ENCODE assay signal across 23 cellular contexts in genomic region chr4:85803846-85804245, GRCh38.
DNase-seq lines count a peak whose midpoint lies in the region; ATAC-seq and TF ChIP-seq lines count a peak whose summit lies in the region.
"Had no signal": no experiment of that assay in that cellular context is flagged by ENCODE, and none has a peak within 500 bp of the region (broad histone marks: within the 10 kb centered on the region; RNA-seq: fewer than 3 reads in every experiment).

No MANE protein-coding gene starts in this region.

- POLR2A ChIA-PET in CD4-positive, alpha-beta T cell (lab: Charles Lee): no interaction called here

- no peak overlapping the region for H2BK15ac ChIP-seq in mesendoderm (replicated peaks; ENCODE audit: low read depth)

- no peak overlapping the region for H4K8ac ChIP-seq in mesendoderm (ENCODE audit: low read depth, low read length)

- H3K4me2 ChIP-seq in mesendoderm (ENCODE audit: low read length): no peak overlapping the region
- H3K4me2 ChIP-seq: BLaER1 had no signal

- H3K4me3 ChIP-seq in mesendoderm (ENCODE audit: low read length) (no peak overlapping the region), transverse colon (no peak overlapping the region)
- H3K4me3 ChIP-seq: BLaER1, GM12878 had no signal

- H3K23ac ChIP-seq in mesendoderm (ENCODE audit: low read length): no peak overlapping the region

- H3K9ac ChIP-seq in mesendoderm (ENCODE audit: low read length): no peak overlapping the region
- H3K9ac ChIP-seq: BLaER1 had no signal

- no peak overlapping the region for H3K4me3 Mint-ChIP-seq in nephron progenitor cell
- no peak overlapping the region for H3K4me3 Mint-ChIP-seq in CD4-positive, alpha-beta T cell
- H3K4me3 Mint-ChIP-seq: CD14-positive monocyte; CD4-positive, CD25-positive, alpha-beta regulatory T cell; CD8-positive, alpha-beta T cell had no signal

- H3K9me3 ChIP-seq in transverse colon: peaks cover 0 to 2% of the 10 kb centered on the region in 2 donors
- H3K9me3 ChIP-seq in CD4-positive, alpha-beta T cell (ENCODE audit: control insufficient read depth, low read length): no peaks in the 10 kb centered on the region
- H3K9me3 ChIP-seq: BE2C had no signal

- no peak overlapping the region for H2AK5ac ChIP-seq in mesendoderm (ENCODE audit: low read length)

- ATAC-seq in left colon: peak; percentile 42
- no peak for ATAC-seq in CD4-positive, alpha-beta T cell (ENCODE audit: poor library complexity)
- ATAC-seq in GM18505 (IDR thresholded peaks at IDR 0.05; ENCODE audit: unreplicated experiment): no peak
- ATAC-seq in HG03139 (IDR thresholded peaks at IDR 0.05; ENCODE audit: unreplicated experiment): no peak
- ATAC-seq: CD8-positive, alpha-beta T cell; GM12878 had no signal

- no peaks in the 10 kb centered on the region for H3K79me1 ChIP-seq in mesendoderm (ENCODE audit: low read length)

- no peak overlapping the region for H2BK5ac ChIP-seq in mesendoderm (ENCODE audit: low read length)

- H3K79me2 ChIP-seq in mesendoderm (ENCODE audit: control insufficient read depth, insufficient read depth, low read length): no peaks in the 10 kb centered on the region

- TF ChIP-seq CTCF in nephron progenitor cell (IDR thresholded peaks at IDR 0.05) (no peak), transverse colon (IDR thresholded peaks at IDR 0.05) (no peak)
- TF ChIP-seq CTCF in CD4-positive, alpha-beta T cell (IDR thresholded peaks at IDR 0.05): no peak

- H3K9me3 Mint-ChIP-seq in nephron progenitor cell: peaks cover 17% of the 10 kb centered on the region
- H3K9me3 Mint-ChIP-seq in CD4-positive, alpha-beta T cell: no peaks in the 10 kb centered on the region
- H3K9me3 Mint-ChIP-seq: CD8-positive, alpha-beta T cell had no signal

- H3K18ac ChIP-seq in mesendoderm (ENCODE audit: low read length): peak overlapping the region; percentile 28

- H3K4me1 ChIP-seq in mesendoderm (ENCODE audit: control insufficient read depth, low read depth, low read length) (peaks cover 2% of the 10 kb centered on the region), transverse colon (peaks cover 0 to 6% (median 2%) of the 10 kb centered on the region in 4 donors)
- H3K4me1 ChIP-seq: BE2C, BLaER1 had no signal

- CTCF ChIA-PET in CD4-positive, alpha-beta T cell (lab: Charles Lee): no interaction called here

- DNase-seq in left colon (peak in 1 of 2 donors; percentile 17), mesendoderm (no peak), nephron progenitor cell (no peak), transverse colon (peak; percentile 19)
- no peak for DNase-seq in CD4-positive, alpha-beta T cell
- DNase-seq: 8988T; ACHN; BE2C; C1 segment of cervical spinal cord; CD4-positive, CD25-positive, alpha-beta regulatory T cell; CD8-positive, alpha-beta T cell; DMS 273 treated with DMSO at 0.1 percent for 48 hours; DMS153; DMS53; DMS79; DND-41; EL; GDM1 had no signal

- TF ChIP-seq EP300 in transverse colon (IDR thresholded peaks at IDR 0.05; ENCODE audit: low read depth): no peak

- H3K27ac ChIP-seq in mesendoderm (ENCODE audit: low read depth, low read length): no peak overlapping the region
- H3K27ac ChIP-seq in transverse colon: no peak overlapping the region
- H3K27ac ChIP-seq in CD4-positive, alpha-beta T cell (ENCODE audit: low read depth, low read length): no peak overlapping the region
- H3K27ac ChIP-seq: BLaER1 had no signal

- in situ Hi-C loops in transverse colon (cut with MboI; ENCODE audit: low pct_ligation_motif_present in 1 of 4, low pct_unique_long_range_greater_than_20kb in 1 of 4, low sequenced_read_pairs in 3 of 4): loop anchor here in 1 of 4 donors (25.0 kb wide), 1 partner anchor 158 kb away; no protein-coding TSS in a partner anchor

- peak overlapping the region; percentile 92 for H3K27ac Mint-ChIP-seq in nephron progenitor cell
- H3K27ac Mint-ChIP-seq in CD4-positive, alpha-beta T cell: no peak overlapping the region
- H3K27ac Mint-ChIP-seq: CD14-positive monocyte; CD4-positive, CD25-positive, alpha-beta regulatory T cell; CD8-positive, alpha-beta T cell had no signal

- intact Hi-C loops in left colon (cut with DNase I, micrococcal nuclease): no loop called here
- intact Hi-C loops in transverse colon (cut with DNase I; ENCODE audit: low total_unique reads): no loop called here
- intact Hi-C loops in CD4-positive, alpha-beta T cell (cut with DNase I, micrococcal nuclease): no loop called here

- TF ChIP-seq POLR2A in transverse colon (IDR thresholded peaks at IDR 0.05) (no peak), GM18505 (IDR thresholded peaks at IDR 0.05; ENCODE audit: borderline replicate concordance, extremely low read depth, insufficient read depth, insufficient read length) (no peak)

- no peak overlapping the region for H3K56ac ChIP-seq in mesendoderm (ENCODE audit: low read length)

- peaks cover 3% of the 10 kb centered on the region for H3K27me3 Mint-ChIP-seq in nephron progenitor cell (ENCODE audit: low read depth, poor library complexity)
- H3K27me3 Mint-ChIP-seq in CD4-positive, alpha-beta T cell: no peaks in the 10 kb centered on the region
- H3K27me3 Mint-ChIP-seq: CD4-positive, CD25-positive, alpha-beta regulatory T cell had no signal

- WGBS in mesendoderm (ENCODE audit: extremely low coverage, insufficient coverage, low lambda C conversion rate): no CpG with 5 or more reads among the region's 4 CpGs
- WGBS in transverse colon (ENCODE audit: low coverage in 1 of 2), 2 donors: 55 to 67% methylated on average over 2 to 4 of the region's 4 CpGs

- peaks cover 14% of the 10 kb centered on the region for H3K36me3 Mint-ChIP-seq in nephron progenitor cell (ENCODE audit: low read depth)
- no peaks in the 10 kb centered on the region for H3K36me3 Mint-ChIP-seq in CD4-positive, alpha-beta T cell (ENCODE audit: low read depth)
- H3K36me3 Mint-ChIP-seq: CD14-positive monocyte; CD4-positive, CD25-positive, alpha-beta regulatory T cell; CD8-positive, alpha-beta T cell had no signal

- no peak overlapping the region for H4K5ac ChIP-seq in mesendoderm (ENCODE audit: low read length)

- H3K27me3 ChIP-seq in mesendoderm (ENCODE audit: insufficient read depth, low read length, poor library complexity) (no peaks in the 10 kb centered on the region), transverse colon (no peaks in the 10 kb centered on the region)
- H3K27me3 ChIP-seq in CD4-positive, alpha-beta T cell (ENCODE audit: control insufficient read depth, insufficient read depth, low read length): no peaks in the 10 kb centered on the region
- H3K27me3 ChIP-seq: BE2C, BLaER1 had no signal

- no peak overlapping the region for H2BK120ac ChIP-seq in mesendoderm (ENCODE audit: low read depth, low read length)

- peaks cover 34% of the 10 kb centered on the region for H3K4me1 Mint-ChIP-seq in nephron progenitor cell
- no peaks in the 10 kb centered on the region for H3K4me1 Mint-ChIP-seq in CD4-positive, alpha-beta T cell (ENCODE audit: low read depth)
- H3K4me1 Mint-ChIP-seq: CD4-positive, CD25-positive, alpha-beta regulatory T cell had no signal

- no peaks in the 10 kb centered on the region for H3K36me3 ChIP-seq in mesendoderm (ENCODE audit: control insufficient read depth, insufficient read depth, low read length)
- no peaks in the 10 kb centered on the region for H3K36me3 ChIP-seq in transverse colon
- H3K36me3 ChIP-seq: BE2C, BLaER1 had no signal

- H3K4ac ChIP-seq in mesendoderm (ENCODE audit: low read depth, low read length): no peak overlapping the region
